8 cellular contexts compared by ENCODE assay signal in genomic region chr3:114056130-114057010, GRCh38. TPM values are rescaled to one million over a fixed set of nuclear protein-coding genes. Genes with fewer than 3 reads are reported as not detected.
DNase-seq lines count a peak whose midpoint lies in the region; ATAC-seq, FAIRE-seq and TF ChIP-seq lines count a peak whose summit lies in the region.

Gene CCDC191 (minus strand): TSS chr3:114056526. CDS start chr3:114056466, 60 bp downstream.
Gene QTRT2 (plus strand): TSS chr3:114056737. CDS start chr3:114065258, 8,521 bp downstream.

- H3K4me3 ChIP-seq in WI38 (ENCODE audit: low read depth, low read length) = peak within 1 kb of the TSS; percentile 89
- peak within 1 kb of the TSS; percentile 89 for H3K4me3 ChIP-seq in cardiac fibroblast (replicated peaks in 1 of 2; ENCODE audit: low read depth in 2 of 2, low read length in 2 of 2)
- H3K4me3 ChIP-seq in small intestine (ENCODE audit: low read depth in 1 of 2, low read length in 2 of 2) = peak within 1 kb of the TSS; percentile 55 to 69

- peak; percentile 98 for ATAC-seq in GM18909 (IDR thresholded peaks at IDR 0.05; ENCODE audit: poor library complexity, unreplicated experiment)
- ATAC-seq in HG03159 (IDR thresholded peaks at IDR 0.05; ENCODE audit: unreplicated experiment) = peak; percentile 96

- peak; percentile 64 for FAIRE-seq in small intestine (lab: Jason Lieb, UNC)

- 0% methylated on average over 49 of the region's 49 CpGs for WGBS in small intestine, 3 donors

- H3K9me3 ChIP-seq in small intestine (ENCODE audit: control insufficient read depth, low read depth) = no peaks in the 10 kb centered on the region

- H3K36me3 ChIP-seq in small intestine (ENCODE audit: control insufficient read depth in 2 of 2, insufficient read depth in 2 of 2, low read length in 2 of 2) = no peaks in the 10 kb centered on the region

- H3K27me3 ChIP-seq in small intestine (ENCODE audit: control insufficient read depth in 2 of 2, insufficient read depth in 2 of 2, low read length in 2 of 2) = no peaks in the 10 kb centered on the region

- peak; percentile 98 for DNase-seq in AG08395 (ENCODE audit: low spot score)
- peak; percentile 98 for DNase-seq in NCI-H2227 (lab: John Stamatoyannopoulos, UW; ENCODE audit: unreplicated experiment)
- peak; percentile 100 for DNase-seq in cardiac fibroblast (ENCODE audit: low read depth in 2 of 2)
- DNase-seq in iPS-NIHi7 (ENCODE audit: extremely low spot score) = peak; percentile 97
- peak; percentile 100 for DNase-seq in small intestine

- peaks cover 0 to 6% of the 10 kb centered on the region in 2 donors for H3K4me1 ChIP-seq in small intestine (ENCODE audit: control insufficient read depth in 2 of 2, insufficient read depth in 1 of 2, low read depth in 1 of 2, low read length in 1 of 2)

- H3K27ac ChIP-seq in small intestine (ENCODE audit: low read depth in 1 of 2, low read length in 1 of 2) = peak within 1 kb of the TSS; percentile 74 to 86

- TF ChIP-seq CTCF in WI38 (IDR thresholded peaks at IDR 0.05; ENCODE audit: low read depth, low read length) (no peak), cardiac fibroblast (IDR thresholded peaks at IDR 0.05; ENCODE audit: low read depth, low read length) (no peak)

RNA-seq across cellular contexts. Expression of gene CCDC191, which starts in this region (rescaled TPM):
- 1 to 10 TPM in 2 of 3 donors, under 1 TPM in 1; 0.54 to 1.8 (median 1.6) TPM for polyA plus RNA-seq in small intestine

RNA-seq across cellular contexts. Expression of gene QTRT2, which starts in this region (rescaled TPM):
- polyA plus RNA-seq in small intestine = 1 to 10 TPM; 4.5 to 8.8 (median 5.7) TPM

Comparison
In these comparisons a context has a peak if more than half of its experiments do, and no peak if none do; other contexts are left out.
1. Peak in every context shown above with its lines: DNase-seq, ATAC-seq, H3K4me3 ChIP-seq and H3K27ac ChIP-seq.